8 cellular contexts compared by ENCODE assay signal in genomic region chr6:33289784-33290315, GRCh38. TPM values are rescaled to one million over a fixed set of nuclear protein-coding genes. Genes with fewer than 3 reads are reported as not detected.
DNase-seq lines count a peak whose midpoint lies in the region; ATAC-seq and TF ChIP-seq lines count a peak whose summit lies in the region.

No MANE protein-coding gene starts in this region.

- H3K36me3 ChIP-seq in mammary epithelial cell (ENCODE audit: insufficient read depth, low read length), result peaks cover 25% of the 10 kb centered on the region
- no peaks in the 10 kb centered on the region for H3K36me3 ChIP-seq in mucosa of descending colon (ENCODE audit: low read depth)

- in situ Hi-C loops in mammary epithelial cell (cut with MboI; ENCODE audit: low sequenced_read_pairs in 2 of 2), result no loop called here

- dilution Hi-C loops in mammary epithelial cell (cut with HindIII; ENCODE audit: low sequenced_read_pairs), result loop anchor here (5.0 kb wide), 1 partner anchor 92 kb away; no protein-coding TSS in a partner anchor

- peak overlapping the region; percentile 91 for H3K9ac ChIP-seq in mammary epithelial cell (ENCODE audit: insufficient read depth, low read length)

- H3K79me2 ChIP-seq in mammary epithelial cell (ENCODE audit: insufficient read depth, low read length), result peaks cover 47% of the 10 kb centered on the region

- intact Hi-C loops in mammary epithelial cell (cut with micrococcal nuclease) (loop anchor here (1.0 kb wide), 2 partner anchors 9 to 12 kb away; no protein-coding TSS in a partner anchor), mucosa of descending colon (cut with DNase I, micrococcal nuclease) (no loop called here)

- DNase-seq in HL-60 (ENCODE audit: low read depth in 1 of 2, low spot score in 1 of 2), result peak in 1 of 2 experiments; percentile 23
- no peak for DNase-seq in mammary epithelial cell
- DNase-seq in mucosa of descending colon, result no peak
- DNase-seq in DMS114 treated with DMSO at 0.1 percent for 48 hours (lab: John Stamatoyannopoulos, UW; ENCODE audit: unreplicated experiment), result no peak
- DNase-seq in NCI-H146 treated with DMSO at 0.1 percent for 48 hours (lab: John Stamatoyannopoulos, UW; ENCODE audit: unreplicated experiment), result no peak
- DNase-seq in GM03348 (ENCODE audit: low spot score), result no peak

- H3K9me3 ChIP-seq in mammary epithelial cell (replicated peaks; ENCODE audit: insufficient read depth, low read length), result no peaks in the 10 kb centered on the region
- H3K9me3 ChIP-seq in mucosa of descending colon, result no peaks in the 10 kb centered on the region

- H3K27me3 ChIP-seq in HL-60 (ENCODE audit: insufficient read depth, poor library complexity, severe bottlenecking) (no peaks in the 10 kb centered on the region), mammary epithelial cell (ENCODE audit: insufficient read depth, low read length) (no peaks in the 10 kb centered on the region)

- ATAC-seq in GM18861 (IDR thresholded peaks at IDR 0.05; ENCODE audit: unreplicated experiment) (peak; percentile 17), mucosa of descending colon (peak; percentile 19), GM18498 (IDR thresholded peaks at IDR 0.05; ENCODE audit: unreplicated experiment) (no peak)

- TF ChIP-seq CTCF in HL-60 (IDR thresholded peaks at IDR 0.05; ENCODE audit: insufficient read depth, low read length), result no peak
- no peak for TF ChIP-seq CTCF in mammary epithelial cell (conservative IDR thresholded peaks at IDR 0.05 in 1 of 2, IDR thresholded peaks at IDR 0.05 in 1 of 2; ENCODE audit: extremely low read depth in 1 of 2, insufficient read depth in 1 of 2, low read depth in 1 of 2, low read length in 2 of 2)
- no peak for TF ChIP-seq CTCF in mucosa of descending colon (IDR thresholded peaks at IDR 0.05)

- H3K4me2 ChIP-seq in mammary epithelial cell (ENCODE audit: insufficient read depth, low read depth, low read length), result peak overlapping the region; percentile 87

- H2AFZ ChIP-seq in mammary epithelial cell (ENCODE audit: low read depth, low read length), result peak overlapping the region; percentile 92

- H3K27ac ChIP-seq in HL-60 (replicated peaks) (peak overlapping the region; percentile 69), mammary epithelial cell (ENCODE audit: insufficient read depth, low read depth, low read length) (peak overlapping the region; percentile 66)

- BruUV-seq in mammary epithelial cell (replicated peaks; lab: Mats Ljungman, UMichigan), result TSS peak; percentile 88

- peaks cover 17% of the 10 kb centered on the region for H3K4me1 ChIP-seq in mammary epithelial cell (ENCODE audit: insufficient read depth, low read length)
- H3K4me1 ChIP-seq in mucosa of descending colon (ENCODE audit: low read depth), result peaks cover 18% of the 10 kb centered on the region

- no peaks in the 10 kb centered on the region for H4K20me1 ChIP-seq in mammary epithelial cell (ENCODE audit: insufficient read depth, low read length)

- CTCF ChIA-PET in mammary epithelial cell (lab: Charles Lee; ENCODE audit: low non-redundant PET), result no interaction called here

- H3K4me3 ChIP-seq in HL-60 (replicated peaks; ENCODE audit: insufficient read depth, low read length), result peak overlapping the region; percentile 79
- H3K4me3 ChIP-seq in mammary epithelial cell (replicated peaks in 1 of 3; ENCODE audit: insufficient read depth in 1 of 3, low read depth in 2 of 3, low read length in 3 of 3), result peak overlapping the region; percentile 69 to 92 (median 76)
- peak overlapping the region; percentile 54 for H3K4me3 ChIP-seq in mucosa of descending colon

- 1% methylated on average over 14 of the region's 14 CpGs for WGBS in mammary epithelial cell (ENCODE audit: low coverage, missing lambda C conversion rate)

RNA-seq across cellular contexts. Expression of gene PFDN6, which starts 0.4 kb away (rescaled TPM):
- total RNA-seq in mammary epithelial cell, result 10 to 100 TPM; 15.2 to 59.2 TPM
- polyA plus RNA-seq in mammary epithelial cell, result 45.0 TPM
- 37.5 TPM for polyA minus RNA-seq in mammary epithelial cell
- total RNA-seq in mucosa of descending colon, result 10 to 100 TPM; 37.9 to 50.1 (median 40.2) TPM

RNA-seq across cellular contexts. Expression of gene WDR46, which starts 0.8 kb away (rescaled TPM):
- 10 to 100 TPM; 55.0 to 55.3 TPM for total RNA-seq in mammary epithelial cell
- polyA plus RNA-seq in mammary epithelial cell, result 54.0 TPM
- 103 TPM for polyA minus RNA-seq in mammary epithelial cell
- 10 to 100 TPM; 25.5 to 37.9 (median 30.9) TPM for total RNA-seq in mucosa of descending colon

RNA-seq across cellular contexts. Expression of gene RGL2, which starts 8.9 kb away (rescaled TPM):
- total RNA-seq in mammary epithelial cell (10 to 100 TPM; 22.0 to 47.0 TPM), mucosa of descending colon (10 to 100 TPM; 26.4 to 64.6 (median 38.9) TPM)
- polyA plus RNA-seq in mammary epithelial cell, result 34.0 TPM
- polyA minus RNA-seq in mammary epithelial cell, result 23.3 TPM

RNA-seq across cellular contexts. Expression of gene B3GALT4, which starts 12.9 kb away (rescaled TPM):
- total RNA-seq in mammary epithelial cell, result 1 to 10 TPM in 1 of 2 donors, under 1 TPM in 1; 0.83 to 1.1 TPM
- 1.1 TPM for polyA plus RNA-seq in mammary epithelial cell
- polyA minus RNA-seq in mammary epithelial cell, result 1.1 TPM
- total RNA-seq in mucosa of descending colon, result 10 to 100 TPM; 21.6 to 41.7 (median 24.2) TPM

RNA-seq across cellular contexts. Expression of gene RPS18, which starts 18.0 kb away (rescaled TPM):
- total RNA-seq in mammary epithelial cell, result 1,000 to 10,000 TPM; 2,176 to 2,484 TPM
- 6,736 TPM for polyA plus RNA-seq in mammary epithelial cell
- 2,175 TPM for polyA minus RNA-seq in mammary epithelial cell
- total RNA-seq in mucosa of descending colon, result 1,000 to 10,000 TPM; 1,579 to 1,936 (median 1,680) TPM
